In the genomic region with DNA sequence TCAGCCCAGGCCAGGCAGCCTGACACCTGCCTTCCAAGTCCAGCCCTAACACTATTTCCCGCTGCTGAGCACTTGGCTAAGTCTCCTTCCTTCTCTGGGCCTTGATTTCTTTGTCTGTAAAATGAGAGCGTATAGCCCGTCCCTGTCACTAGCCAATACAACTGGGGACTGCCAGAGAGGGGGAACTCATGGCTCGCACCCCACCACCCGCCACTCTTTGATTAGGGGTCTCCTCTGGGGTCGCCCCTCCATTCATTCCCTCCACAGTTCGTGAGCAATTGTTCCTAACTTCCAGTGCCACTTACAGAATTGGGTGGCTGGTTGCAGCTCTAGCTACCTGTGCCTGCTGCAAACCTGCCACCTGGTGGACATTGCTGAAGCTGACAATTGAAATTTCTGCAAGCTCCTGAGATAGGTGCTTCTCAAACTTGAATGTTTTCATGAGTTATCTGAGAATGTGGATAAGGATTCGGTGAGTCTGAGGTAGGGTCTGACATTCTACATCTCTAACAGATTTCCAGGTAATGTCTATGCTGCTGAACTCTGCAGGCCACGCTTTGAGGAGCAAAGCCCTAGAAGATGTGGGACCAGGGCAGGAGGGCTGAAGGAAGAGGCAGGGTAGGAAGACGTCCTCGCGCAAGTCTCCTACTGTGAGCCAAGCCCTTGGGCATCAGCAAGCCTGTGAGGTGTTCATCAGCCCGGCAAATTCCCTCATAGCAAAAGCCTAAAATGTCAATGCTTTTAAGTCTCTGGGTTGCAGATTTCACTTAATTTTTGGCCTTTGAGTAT, we compare ENCODE assay signal across 8 cellular contexts. TPM values are rescaled to one million over a fixed set of nuclear protein-coding genes. Genes with fewer than 3 reads are reported as not detected.
A peak's percentile ranks its signal among the peaks of the same experiment; 100 is the strongest.
DNase-seq lines count a peak whose midpoint lies in the region; ATAC-seq and TF ChIP-seq lines count a peak whose summit lies in the region.

No MANE protein-coding gene starts in this region.

- H3K27ac ChIP-seq in left lung, result no peak overlapping the region

- H3K4me3 ChIP-seq in choroid plexus epithelial cell (ENCODE audit: low read depth, low read length), result no peak overlapping the region
- H3K4me3 ChIP-seq in left lung, result no peak overlapping the region

- no peaks in the 10 kb centered on the region for H3K9me3 ChIP-seq in left lung

- H3K36me3 ChIP-seq in left lung, result no peaks in the 10 kb centered on the region

- H3K4me3 Mint-ChIP-seq in activated CD4-positive, alpha-beta T cell treated with anti-CD3 and anti-CD28 coated beads for 36 hours, result no peak overlapping the region

- DNase-seq in AG09319 (ENCODE audit: extremely low read depth, low read depth) (no peak), NCI-H2227 (lab: John Stamatoyannopoulos, UW; ENCODE audit: unreplicated experiment) (peak; percentile 64), choroid plexus epithelial cell (ENCODE audit: low read depth) (peak; percentile 86), left lung (peak in 1 of 2 donors; percentile 60)
- DNase-seq in activated CD4-positive, alpha-beta T cell treated with anti-CD3 and anti-CD28 coated beads for 36 hours, result peak; percentile 83
- peak; percentile 38 to 62 (median 44) for DNase-seq in stimulated activated CD4-positive, alpha-beta T cell treated with anti-CD3 and anti-CD28 coated beads, TNF-alpha, amount 100 ng/mL, for 48 hours (ENCODE audit: low read depth in 3 of 3)

- no peaks in the 10 kb centered on the region for H3K9me3 Mint-ChIP-seq in activated CD4-positive, alpha-beta T cell treated with anti-CD3 and anti-CD28 coated beads for 36 hours (ENCODE audit: low read depth)

- no peaks in the 10 kb centered on the region for H3K4me1 Mint-ChIP-seq in activated CD4-positive, alpha-beta T cell treated with anti-CD3 and anti-CD28 coated beads for 36 hours

- POLR2A ChIA-PET in activated CD4-positive, alpha-beta T cell treated with anti-CD3 and anti-CD28 coated beads for 36 hours (lab: Charles Lee), result no interaction called here

- intact Hi-C loops in activated CD4-positive, alpha-beta T cell treated with anti-CD3 and anti-CD28 coated beads for 36 hours (cut with DNase I, micrococcal nuclease), result loop anchor here (1.0 kb wide), 3 partner anchors 15 to 120 kb away; no protein-coding TSS in a partner anchor
- intact Hi-C loops in left lung (cut with DNase I), result no loop called here

- ATAC-seq in GM21619 (IDR thresholded peaks at IDR 0.05; ENCODE audit: unreplicated experiment), result peak; percentile 56
- ATAC-seq in activated CD4-positive, alpha-beta T cell treated with anti-CD3 and anti-CD28 coated beads for 36 hours, result peak; percentile 90
- ATAC-seq in left lung, result peak; percentile 93
- ATAC-seq in HG03342 (IDR thresholded peaks at IDR 0.05; ENCODE audit: unreplicated experiment), result no peak

- no peaks in the 10 kb centered on the region for H3K4me1 ChIP-seq in left lung

- CTCF ChIA-PET in activated CD4-positive, alpha-beta T cell treated with anti-CD3 and anti-CD28 coated beads for 36 hours (lab: Charles Lee), result interaction anchor here (0.6 to 6.3 kb wide), 39 partner anchors 9 to 471 kb away, joined by 3 to 121 read pairs (median 4); partner anchors contain the start of genes CLTA, OR2S2 and RECK

- peak; percentile 82 for TF ChIP-seq CTCF in AG09319 (IDR thresholded peaks at IDR 0.05; ENCODE audit: low read depth, low read length)
- TF ChIP-seq CTCF in choroid plexus epithelial cell (conservative IDR thresholded peaks at IDR 0.05; ENCODE audit: low read depth, low read length), result peak; percentile 90
- peak; percentile 65 to 86 for TF ChIP-seq CTCF in left lung (IDR thresholded peaks at IDR 0.05)

- H3K27me3 Mint-ChIP-seq in activated CD4-positive, alpha-beta T cell treated with anti-CD3 and anti-CD28 coated beads for 36 hours, result no peaks in the 10 kb centered on the region

- H3K36me3 Mint-ChIP-seq in activated CD4-positive, alpha-beta T cell treated with anti-CD3 and anti-CD28 coated beads for 36 hours (ENCODE audit: low read depth), result no peaks in the 10 kb centered on the region

- no peak overlapping the region for H3K27ac Mint-ChIP-seq in activated CD4-positive, alpha-beta T cell treated with anti-CD3 and anti-CD28 coated beads for 36 hours

- H3K27me3 ChIP-seq in left lung, result no peaks in the 10 kb centered on the region

RNA-seq across cellular contexts. Expression of gene RECK, which starts 13.3 kb away (rescaled TPM):
- 1 to 10 TPM; 5.0 to 5.6 TPM for total RNA-seq in activated CD4-positive, alpha-beta T cell treated with anti-CD3 and anti-CD28 coated beads for 36 hours
- total RNA-seq in left lung, result 10 to 100 TPM; 18.5 to 20.7 TPM

Comparison
In these comparisons a context has a peak if more than half of its experiments do, and no peak if none do; other contexts are left out.
1. intact Hi-C loops: an anchor here in activated CD4-positive, alpha-beta T cell treated with anti-CD3 and anti-CD28 coated beads for 36 hours (1.0 kb wide); none called in left lung.